1 cellular context compared by ENCODE assay signal in the genomic region with DNA sequence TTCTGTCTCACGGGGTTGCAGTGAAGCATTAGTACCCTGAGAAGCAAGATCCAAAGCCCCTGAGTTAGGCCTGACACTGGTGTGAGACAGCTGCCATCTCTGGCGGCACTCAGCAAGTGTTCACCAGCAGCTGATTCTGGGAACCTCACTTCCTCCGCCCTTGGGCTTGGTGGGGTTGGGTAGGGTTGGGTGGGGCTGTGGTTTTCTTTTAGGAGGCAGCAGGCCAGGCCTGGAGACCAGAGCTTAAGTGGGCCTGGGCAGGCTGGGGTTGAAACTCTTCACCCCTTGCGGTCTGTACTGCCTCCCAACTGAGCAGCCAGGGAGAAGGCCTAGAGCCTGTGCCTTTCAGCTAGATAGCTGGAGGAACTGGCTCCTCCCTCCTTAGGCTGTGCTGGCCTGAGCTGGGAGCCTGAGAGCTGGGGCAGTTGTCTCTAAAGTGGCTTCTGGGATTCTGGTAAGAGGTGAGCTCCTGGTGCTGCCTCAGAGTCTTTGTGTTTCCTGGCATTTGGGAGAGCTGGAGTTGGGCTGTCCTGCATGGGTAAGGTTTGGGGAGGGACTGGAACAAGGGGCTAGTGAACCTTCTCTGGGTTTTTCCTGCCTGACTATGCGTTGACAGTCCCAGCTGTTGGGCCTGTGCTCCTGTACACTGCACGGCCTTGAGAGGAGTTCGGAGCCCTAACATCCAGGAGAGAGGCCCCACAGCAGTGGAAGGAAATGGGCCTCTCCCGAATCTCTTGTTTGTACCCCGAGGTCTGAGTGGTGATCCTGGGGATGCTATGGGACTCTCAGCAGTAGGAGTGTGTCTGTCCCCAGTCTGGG.
TF ChIP-seq lines count a peak whose summit lies in the region.

No MANE protein-coding gene starts in this region.

TF ChIP-seq in A549, 52 proteins besides CTCF, POLR2A, EP300 and RAD21 (continued from another document):
- TF ChIP-seq, protein P1, sequence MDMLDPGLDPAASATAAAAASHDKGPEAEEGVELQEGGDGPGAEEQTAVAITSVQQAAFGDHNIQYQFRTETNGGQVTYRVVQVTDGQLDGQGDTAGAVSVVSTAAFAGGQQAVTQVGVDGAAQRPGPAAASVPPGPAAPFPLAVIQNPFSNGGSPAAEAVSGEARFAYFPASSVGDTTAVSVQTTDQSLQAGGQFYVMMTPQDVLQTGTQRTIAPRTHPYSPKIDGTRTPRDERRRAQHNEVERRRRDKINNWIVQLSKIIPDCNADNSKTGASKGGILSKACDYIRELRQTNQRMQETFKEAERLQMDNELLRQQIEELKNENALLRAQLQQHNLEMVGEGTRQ (IDR thresholded peaks at IDR 0.05) = no peak
